8 cellular contexts compared by ENCODE assay signal in genomic region chr3:46208167-46208704, GRCh38. TPM values are rescaled to one million over a fixed set of nuclear protein-coding genes. Genes with fewer than 3 reads are reported as not detected.
A peak's percentile ranks its signal among the peaks of the same experiment; 100 is the strongest.
DNase-seq lines count a peak whose midpoint lies in the region; ATAC-seq, FAIRE-seq and TF ChIP-seq lines count a peak whose summit lies in the region.

Gene CCR1, minus strand, starts transcription at chr3:46208313. Its CDS starts 4,000 bp downstream, at chr3:46204313.

- H3K79me2 ChIP-seq in astrocyte (ENCODE audit: insufficient read depth, low read length) (no peaks in the 10 kb centered on the region), keratinocyte (ENCODE audit: control insufficient read depth, insufficient read depth, low read length) (no peaks in the 10 kb centered on the region)

- H4K20me1 ChIP-seq in astrocyte (ENCODE audit: insufficient read depth, low read length) (no peaks in the 10 kb centered on the region), keratinocyte (ENCODE audit: control insufficient read depth, extremely low read depth, insufficient read depth, low read length) (no peaks in the 10 kb centered on the region)

- H3K27ac ChIP-seq in astrocyte (ENCODE audit: low read depth, low read length) (no peak within 1 kb of the TSS), keratinocyte (ENCODE audit: control insufficient read depth, insufficient read depth, low read length) (no peak within 1 kb of the TSS)

- dilution Hi-C loops in keratinocyte (cut with MboI; ENCODE audit: extremely low pct_ligation_motif_present, low sequenced_read_pairs), result no loop called here

- DNase-seq in GDM1 (lab: John Stamatoyannopoulos, UW) (peak; percentile 74), H7 (peak; percentile 31), NT2/D1 (ENCODE audit: low read depth, low spot score) (peak; percentile 30), astrocyte (ENCODE audit: low read depth) (peak; percentile 6), keratinocyte (ENCODE audit: low read depth, low spot score) (no peak), DMS79 treated with DMSO at 0.1 percent for 48 hours (lab: John Stamatoyannopoulos, UW) (no peak)
- DNase-seq in stimulated activated CD4-positive, alpha-beta T cell treated with anti-CD3 and anti-CD28 coated beads, TNF-alpha, amount 100 ng/mL, for 48 hours (ENCODE audit: low read depth in 3 of 3), result peak; percentile 14 to 37 (median 32)

- no peak for ATAC-seq in HG03045 (IDR thresholded peaks at IDR 0.05; ENCODE audit: unreplicated experiment)

- H3K9me3 ChIP-seq in NT2/D1 (ENCODE audit: insufficient read depth, low read length) (no peaks in the 10 kb centered on the region), astrocyte (ENCODE audit: insufficient read depth, low read depth, low read length) (no peaks in the 10 kb centered on the region), keratinocyte (ENCODE audit: control insufficient read depth, low read depth, low read length) (no peaks in the 10 kb centered on the region)

- H3K9ac ChIP-seq in NT2/D1 (ENCODE audit: insufficient read length, low read depth) (no peak within 1 kb of the TSS), astrocyte (ENCODE audit: low read length) (no peak within 1 kb of the TSS), keratinocyte (ENCODE audit: control insufficient read depth, extremely low read depth, insufficient read depth, low read length) (no peak within 1 kb of the TSS)

- no peaks in the 10 kb centered on the region for H3K9me1 ChIP-seq in keratinocyte (ENCODE audit: control insufficient read depth, extremely low read depth, insufficient read depth, low read length)

- no peak within 1 kb of the TSS for H3K4me3 Mint-ChIP-seq in astrocyte (ENCODE audit: unreplicated experiment)

- peaks cover 4% of the 10 kb centered on the region for H3K4me1 Mint-ChIP-seq in astrocyte (ENCODE audit: low read depth, unreplicated experiment)

- H3K4me2 ChIP-seq in astrocyte (ENCODE audit: low read length), result peak within 1 kb of the TSS; percentile 36
- no peak within 1 kb of the TSS for H3K4me2 ChIP-seq in keratinocyte (ENCODE audit: control insufficient read depth, extremely low read depth, insufficient read depth, low read depth, low read length)

- H3K4me3 ChIP-seq in H7 (ENCODE audit: insufficient read depth, low read depth, low read length) (no peak within 1 kb of the TSS), NT2/D1 (ENCODE audit: insufficient read length, low read depth) (no peak within 1 kb of the TSS), astrocyte (ENCODE audit: insufficient read depth, low read depth, low read length) (no peak within 1 kb of the TSS), keratinocyte (ENCODE audit: control insufficient read depth in 2 of 3, extremely low read depth in 1 of 3, insufficient read depth in 2 of 3, low read depth in 1 of 3, low read length in 3 of 3) (no peak within 1 kb of the TSS)

- H3K9me3 Mint-ChIP-seq in astrocyte (ENCODE audit: unreplicated experiment), result no peaks in the 10 kb centered on the region

- no peaks in the 10 kb centered on the region for H3K36me3 ChIP-seq in H7 (replicated peaks; ENCODE audit: control insufficient read depth, insufficient read depth, low read length)
- no peaks in the 10 kb centered on the region for H3K36me3 ChIP-seq in NT2/D1 (ENCODE audit: insufficient read depth, insufficient read length, low read length)
- H3K36me3 ChIP-seq in astrocyte (ENCODE audit: insufficient read depth, low read length), result no peaks in the 10 kb centered on the region
- no peaks in the 10 kb centered on the region for H3K36me3 ChIP-seq in keratinocyte (ENCODE audit: control insufficient read depth in 2 of 2, extremely low read depth in 1 of 2, insufficient read depth in 2 of 2, low read length in 2 of 2)

- H3K27me3 ChIP-seq in H7 (ENCODE audit: control insufficient read depth, insufficient read depth, low read length) (no peaks in the 10 kb centered on the region), NT2/D1 (ENCODE audit: insufficient read depth, insufficient read length) (no peaks in the 10 kb centered on the region), astrocyte (ENCODE audit: insufficient read depth, low read length) (peaks cover 2% of the 10 kb centered on the region), keratinocyte (ENCODE audit: control insufficient read depth, extremely low read depth, insufficient read depth, low read length) (peaks cover 3% of the 10 kb centered on the region)

- H3K36me3 Mint-ChIP-seq in astrocyte (ENCODE audit: low read depth, unreplicated experiment), result no peaks in the 10 kb centered on the region

- H3K4me1 ChIP-seq in NT2/D1 (ENCODE audit: insufficient read depth, insufficient read length), result no peaks in the 10 kb centered on the region
- no peaks in the 10 kb centered on the region for H3K4me1 ChIP-seq in astrocyte (ENCODE audit: insufficient read depth, low read length)
- peaks cover 2% of the 10 kb centered on the region for H3K4me1 ChIP-seq in keratinocyte (ENCODE audit: control insufficient read depth, extremely low read depth, insufficient read depth, low read length)

- TF ChIP-seq CTCF in astrocyte (IDR thresholded peaks at IDR 0.05; ENCODE audit: insufficient read depth, low read depth, low read length), result peak; percentile 46
- peak; percentile 49 to 72 (median 64) for TF ChIP-seq CTCF in keratinocyte (optimal IDR thresholded peaks at IDR 0.05 in 1 of 3, IDR thresholded peaks at IDR 0.05 in 1 of 3, conservative IDR thresholded peaks at IDR 0.05 in 1 of 3; ENCODE audit: extremely low read depth in 1 of 3, insufficient read depth in 2 of 3, low read length in 3 of 3)

- H2AFZ ChIP-seq in astrocyte (ENCODE audit: low read depth, low read length) (no peak within 1 kb of the TSS), keratinocyte (ENCODE audit: control insufficient read depth, low read length) (no peak within 1 kb of the TSS)

- peaks cover 3% of the 10 kb centered on the region for H3K27me3 Mint-ChIP-seq in astrocyte (ENCODE audit: low read depth, unreplicated experiment)

- peak within 1 kb of the TSS; percentile 75 for H3K27ac Mint-ChIP-seq in astrocyte (ENCODE audit: unreplicated experiment)

- no peak for FAIRE-seq in astrocyte (lab: Jason Lieb, UNC)
- FAIRE-seq in keratinocyte (lab: Jason Lieb, UNC), result no peak

RNA-seq across cellular contexts. Expression of gene CCR1, which starts in this region (rescaled TPM):
- total RNA-seq in H7 (2014; rRNA removed; shearing (Covaris generic)), result not detected in 2 replicates
- total RNA-seq in astrocyte, result 0.20 and 0.41 TPM in 2 replicates
- 0.03 TPM in 1 of 3 replicates, not detected in the others for polyA plus RNA-seq in keratinocyte
- not detected for polyA plus RNA-seq in keratinocyte (2011; ENCODE audit: low read depth)
- not detected in 2 replicates for polyA plus RNA-seq in keratinocyte (2011; cell fraction: cytosol; rRNA removed)
- not detected in 2 replicates for polyA plus RNA-seq in keratinocyte (2011; cell fraction: nucleus; rRNA removed)
- not detected in 2 replicates for polyA plus RNA-seq in keratinocyte (2012; ENCODE audit: low replicate concordance)
- polyA minus RNA-seq in keratinocyte, result not detected in 3 replicates
- not detected for polyA minus RNA-seq in keratinocyte (2011; cell fraction: cytosol; rRNA and poly(A)+ RNA removed)
- not detected in 2 replicates for polyA minus RNA-seq in keratinocyte (2011; cell fraction: nucleus; rRNA and poly(A)+ RNA removed)

Comparison
In these comparisons a context has a peak if more than half of its experiments do, and no peak if none do; other contexts are left out.
1. Peak in DNase-seq in H7; RNA of the gene not detected or under 1 TPM.
2. Peak in DNase-seq and H3K4me2 ChIP-seq in astrocyte; RNA of the gene not detected or under 1 TPM.
3. DNase-seq: peak in GDM1 (single experiment), NT2/D1 (single experiment) and stimulated activated CD4-positive, alpha-beta T cell treated with anti-CD3 and anti-CD28 coated beads, TNF-alpha, amount 100 ng/mL, for 48 hours (3 of 3); none in keratinocyte (single experiment) and DMS79 treated with DMSO at 0.1 percent for 48 hours (single experiment).